ENCODE assay signal across 28 cellular contexts in genomic region chr18:22203035-22203434, GRCh38. TPM values are rescaled to one million over a fixed set of nuclear protein-coding genes. Genes with fewer than 3 reads are reported as not detected.
"Had no signal": no experiment of that assay in that cellular context is flagged by ENCODE, and none has a peak within 500 bp of the region (broad histone marks: within the 10 kb centered on the region; RNA-seq: fewer than 3 reads in every experiment).

No MANE protein-coding gene starts in this region.

- H3K4me1 Mint-ChIP-seq: memory B cell; naive B cell; stimulated activated memory B cell treated with anti-CD40 and anti-IgM and Interleukin-4, amounts not matched to agents 10 μg/mL and 1 μg/mL and 100 μg/mL, for 72 hours had no signal

- H3K36me3 Mint-ChIP-seq: memory B cell; natural killer cell treated with Interleukin-12 subunit alpha and Interleukin-12 subunit beta and Interleukin-15 and Interleukin-18, amount 100 ng/mL, for 72 hours; neural progenitor cell; stimulated activated memory B cell treated with anti-CD40 and anti-IgM and Interleukin-4, amounts not matched to agents 10 μg/mL and 1 μg/mL and 100 μg/mL, for 72 hours had no signal

- H3K9me3 Mint-ChIP-seq: dendritic cell treated with granulocyte-macrophage colony-stimulating factor and Interleukin-4, amounts not matched to agents 40 ng/mL and 50 ng/mL, for 4 days; endodermal cell; memory B cell; natural killer cell treated with Interleukin-12 subunit alpha and Interleukin-12 subunit beta and Interleukin-15 and Interleukin-18, amount 100 ng/mL, for 72 hours; neural progenitor cell had no signal

- DNase-seq: effector CD8-positive, alpha-beta T cell; endodermal cell; foreskin fibroblast; gastrocnemius medialis; head of caudate nucleus; hippocampal formation; left cardiac atrium; left lung; lower lobe of right lung; mucosa of descending colon; naive B cell; psoas muscle; spleen; stimulated activated CD4-positive, alpha-beta T cell treated with anti-CD3 and anti-CD28 coated beads, Interleukin-4, amount 100 ng/mL, for 4 hours; stimulated activated naive CD8-positive, alpha-beta T cell treated with anti-CD3 and anti-CD28 coated beads, Interleukin-15, Interleukin-2, amounts not matched to agents 100 U/mL and 50 U/mL, for 24 hours; substantia nigra; transverse colon; upper lobe of right lung; uterus had no signal

- H3K27ac ChIP-seq: epithelial cell of prostate, gastrocnemius medialis, left lung, lower lobe of right lung, neural progenitor cell, parathyroid adenoma, psoas muscle, skin epidermis, transverse colon, upper lobe of right lung had no signal

- H3K4me3 Mint-ChIP-seq: dendritic cell treated with granulocyte-macrophage colony-stimulating factor and Interleukin-4, amounts not matched to agents 40 ng/mL and 50 ng/mL, for 4 days; endodermal cell; memory B cell; naive B cell; natural killer cell treated with Interleukin-12 subunit alpha and Interleukin-12 subunit beta and Interleukin-15 and Interleukin-18, amount 100 ng/mL, for 72 hours; neural progenitor cell; stimulated activated memory B cell treated with anti-CD40 and anti-IgM and Interleukin-4, amounts not matched to agents 10 μg/mL and 1 μg/mL and 100 μg/mL, for 72 hours had no signal

- H3K4me1 ChIP-seq: gastrocnemius medialis, neural progenitor cell, parathyroid adenoma, psoas muscle had no signal

- H3K36me3 ChIP-seq: gastrocnemius medialis, neural progenitor cell, uterus had no signal

- H3K27me3 ChIP-seq: left lung, spleen, transverse colon, upper lobe of right lung, uterus had no signal

- H3K4me3 ChIP-seq: gastrocnemius medialis, left lung, lower lobe of right lung, mucosa of descending colon, neural progenitor cell, psoas muscle, skin epidermis, spleen, transverse colon, upper lobe of right lung, uterus had no signal

- H3K27ac Mint-ChIP-seq: dendritic cell treated with granulocyte-macrophage colony-stimulating factor and Interleukin-4, amounts not matched to agents 40 ng/mL and 50 ng/mL, for 4 days; memory B cell; natural killer cell treated with Interleukin-12 subunit alpha and Interleukin-12 subunit beta and Interleukin-15 and Interleukin-18, amount 100 ng/mL, for 72 hours; stimulated activated memory B cell treated with anti-CD40 and anti-IgM and Interleukin-4, amounts not matched to agents 10 μg/mL and 1 μg/mL and 100 μg/mL, for 72 hours had no signal

- ATAC-seq: esophagus mucosa; gastrocnemius medialis; left cardiac atrium; left lung; lower lobe of right lung; mucosa of descending colon; natural killer cell treated with Interleukin-12 subunit alpha and Interleukin-12 subunit beta and Interleukin-15 and Interleukin-18, amount 100 ng/mL, for 72 hours; psoas muscle; stimulated activated memory B cell treated with anti-CD40 and anti-IgM and Interleukin-4, amounts not matched to agents 10 μg/mL and 1 μg/mL and 100 μg/mL, for 72 hours; stimulated activated naive CD8-positive, alpha-beta T cell treated with anti-CD3 and anti-CD28 coated beads, Interleukin-15, Interleukin-2, amounts not matched to agents 100 U/mL and 50 U/mL, for 24 hours; upper lobe of right lung had no signal

- H3K9me3 ChIP-seq: gastrocnemius medialis, left lung, lower lobe of right lung, mucosa of descending colon, psoas muscle, spleen, transverse colon, upper lobe of right lung, uterus had no signal

RNA-seq across cellular contexts. Expression of gene GATA6, which starts 33.6 kb away (rescaled TPM):
- total RNA-seq: natural killer cell treated with Interleukin-12 subunit alpha and Interleukin-12 subunit beta and Interleukin-15 and Interleukin-18, amount 100 ng/mL, for 72 hours had no signal
